In the genomic region with DNA sequence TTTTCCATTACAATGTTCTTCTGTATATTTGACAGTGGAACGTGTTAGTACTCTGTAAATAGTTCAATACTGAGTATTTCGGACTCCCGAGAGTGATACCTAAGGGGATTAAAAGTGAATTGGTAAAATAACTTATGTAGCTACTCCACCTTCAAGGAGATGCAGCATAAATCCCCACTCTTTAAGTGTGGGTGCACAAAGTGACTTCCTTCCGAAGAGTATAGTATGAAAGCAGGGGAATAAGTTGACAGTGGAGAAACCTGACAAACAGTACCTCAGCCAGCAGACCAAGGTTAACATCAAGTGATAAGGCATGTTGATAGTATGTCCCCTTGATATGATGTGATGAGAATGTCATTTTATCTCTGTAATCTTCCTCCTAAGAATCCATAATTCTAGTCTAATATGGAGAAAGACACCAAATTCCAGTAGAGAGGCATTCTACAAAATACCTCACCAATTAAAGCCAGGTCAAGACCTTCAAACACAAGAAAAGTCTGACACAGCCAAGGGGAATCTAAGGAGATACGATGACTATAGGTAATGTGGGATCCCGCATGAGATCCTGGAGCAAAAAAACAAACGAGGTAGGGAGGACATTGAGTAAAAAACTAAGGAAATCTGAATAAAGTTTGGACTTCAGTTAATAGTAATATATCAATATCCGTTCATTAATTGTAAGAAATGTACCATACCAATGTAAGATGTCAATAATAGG, we compare ENCODE assay signal across 22 cellular contexts. TPM values are rescaled to one million over a fixed set of nuclear protein-coding genes. Genes with fewer than 3 reads are reported as not detected.
A peak's percentile ranks its signal among the peaks of the same experiment; 100 is the strongest.
DNase-seq lines count a peak whose midpoint lies in the region; ATAC-seq, FAIRE-seq and TF ChIP-seq lines count a peak whose summit lies in the region.
"Had no signal": no experiment of that assay in that cellular context is flagged by ENCODE, and none has a peak within 500 bp of the region (broad histone marks: within the 10 kb centered on the region; RNA-seq: fewer than 3 reads in every experiment).

No MANE protein-coding gene starts in this region.

- H3K27ac Mint-ChIP-seq in CD4-positive, CD25-positive, alpha-beta regulatory T cell = peak overlapping the region in 2 of 3 donors; percentile 68 to 98

- FAIRE-seq in A549 (lab: Jason Lieb, UNC) = peak; percentile 67
- no peak for FAIRE-seq in GM12878 (lab: Jason Lieb, UNC)
- FAIRE-seq: pancreas had no signal

- ATAC-seq in A549 (no peak), GM12878 (no peak)
- no peak for ATAC-seq in CD4-positive, CD25-positive, alpha-beta regulatory T cell (ENCODE audit: low read depth in 2 of 2)
- ATAC-seq: left ventricle myocardium superior, pancreas had no signal

- CTCF ChIA-PET in A549 (lab: Yijun Ruan, JAX) = no interaction called here
- CTCF ChIA-PET in GM12878 (lab: Yijun Ruan, JAX) = interaction anchor here (0.7 to 7.2 kb wide), 5 partner anchors 20 to 244 kb away, joined by 3 to 70 read pairs (median 4); no protein-coding TSS in a partner anchor

- H3K9me3 ChIP-seq in A549 (peaks cover 7% of the 10 kb centered on the region), GM12878 (replicated peaks; ENCODE audit: control insufficient read depth, insufficient read depth, low read length) (no peaks in the 10 kb centered on the region; the same call in 2 of the 3 replicates), GM23248 (ENCODE audit: low read depth) (no peaks in the 10 kb centered on the region)
- H3K9me3 ChIP-seq in CD4-positive, CD25-positive, alpha-beta regulatory T cell (ENCODE audit: control insufficient read depth in 2 of 2, low read length in 2 of 2) = no peaks in the 10 kb centered on the region
- H3K9me3 ChIP-seq: esophagus squamous epithelium, pancreas had no signal

- H3K9me3 Mint-ChIP-seq in CD4-positive, CD25-positive, alpha-beta regulatory T cell = no peaks in the 10 kb centered on the region

- intact Hi-C loops in GM12878 (cut with micrococcal nuclease; ENCODE audit: unreplicated experiment) = loop anchor here (2.0 kb wide), 1 partner anchor 115 kb away; a partner anchor contains a TSS

- no peaks in the 10 kb centered on the region for H3F3A ChIP-seq in GM23248 (ENCODE audit: insufficient read depth)

- POLR2A ChIA-PET in A549 (lab: Yijun Ruan, JAX) = no interaction called here
- POLR2A ChIA-PET in GM12878 (lab: Charles Lee) = interaction anchor here (0.6 to 8.9 kb wide), 5 partner anchors 14 to 357 kb away, joined by 3 to 81 read pairs (median 3); no protein-coding TSS in a partner anchor

- H3K27me3 ChIP-seq in CD4-positive, CD25-positive, alpha-beta regulatory T cell (ENCODE audit: control insufficient read depth, insufficient read depth, low read length) = no peaks in the 10 kb centered on the region
- H3K27me3 ChIP-seq in GM12878 (replicated peaks in 1 of 2; ENCODE audit: control insufficient read depth in 2 of 2, insufficient read depth in 2 of 2, low read length in 1 of 2) (no peaks in the 10 kb centered on the region), GM23248 (replicated peaks; ENCODE audit: insufficient read depth) (peaks cover 73% of the 10 kb centered on the region)

- H3K4me1 ChIP-seq in A549 = peaks cover 9% of the 10 kb centered on the region; the same call in 2 of the 3 replicates
- peaks cover 61% of the 10 kb centered on the region for H3K4me1 ChIP-seq in CD4-positive, CD25-positive, alpha-beta regulatory T cell (ENCODE audit: control insufficient read depth, insufficient read depth, low read length, poor library complexity, severe bottlenecking)
- peaks cover 43% of the 10 kb centered on the region for H3K4me1 ChIP-seq in GM12878 (ENCODE audit: control insufficient read depth, insufficient read depth, low read length)
- no peaks in the 10 kb centered on the region for H3K4me1 ChIP-seq in GM23248 (ENCODE audit: insufficient read depth)

- H3K36me3 ChIP-seq in CD4-positive, CD25-positive, alpha-beta regulatory T cell (ENCODE audit: control insufficient read depth, insufficient read depth, low read length) = no peaks in the 10 kb centered on the region
- H3K36me3 ChIP-seq in GM12878 (ENCODE audit: control insufficient read depth in 2 of 2, insufficient read depth in 2 of 2, low read length in 1 of 2) (no peaks in the 10 kb centered on the region), GM23248 (ENCODE audit: low read depth) (no peaks in the 10 kb centered on the region)
- H3K36me3 ChIP-seq: esophagus squamous epithelium, pancreas, sigmoid colon, WERI-Rb-1 had no signal

- no peaks in the 10 kb centered on the region for H3K27me3 Mint-ChIP-seq in CD4-positive, CD25-positive, alpha-beta regulatory T cell

- WGBS in A549 (ENCODE audit: missing lambda C conversion rate) = 54% methylated on average over 8 of the region's 8 CpGs
- 9% methylated on average over 8 of the region's 8 CpGs for WGBS in GM12878 (ENCODE audit: insufficient coverage, insufficient replicate concordance, low lambda C conversion rate, missing lambda C conversion rate)
- WGBS in GM23248 (ENCODE audit: low coverage in 1 of 2, low lambda C conversion rate in 2 of 2, missing lambda C conversion rate in 2 of 2), 2 experiments = 60 to 69% methylated on average over 8 of the region's 8 CpGs

- H3K4me1 Mint-ChIP-seq in CD4-positive, CD25-positive, alpha-beta regulatory T cell = peaks cover 31 to 64% (median 52%) of the 10 kb centered on the region in 4 donors

- SMC1A ChIA-PET in GM12878 (lab: Charles Lee; ENCODE audit: uncharacterized antibody, unreplicated experiment) = interaction anchor here (0.5 to 6.9 kb wide), 10 partner anchors 65 to 111 kb away, joined by 3 to 50 read pairs (median 4); no protein-coding TSS in a partner anchor

- TF ChIP-seq EP300 in A549 (IDR thresholded peaks at IDR 0.05) (no peak), GM12878 (IDR thresholded peaks at IDR 0.05; ENCODE audit: borderline replicate concordance in 1 of 2, control insufficient read depth in 1 of 2, low read depth in 2 of 2, low read length in 2 of 2) (no peak)

- H4K20me1 ChIP-seq in GM12878 (ENCODE audit: control insufficient read depth, insufficient read depth) = no peaks in the 10 kb centered on the region
- no peaks in the 10 kb centered on the region for H4K20me1 ChIP-seq in GM23248 (ENCODE audit: insufficient read depth)

- TF ChIP-seq RAD21 in A549 (conservative IDR thresholded peaks at IDR 0.05 in 1 of 2, IDR thresholded peaks at IDR 0.05 in 1 of 2) (no peak), GM12878 (IDR thresholded peaks at IDR 0.05; ENCODE audit: insufficient read depth, low read depth, low read length) (no peak)

- H3K9me2 ChIP-seq in GM23248 (ENCODE audit: insufficient read depth) = no peaks in the 10 kb centered on the region

- no peaks in the 10 kb centered on the region for H3K36me3 Mint-ChIP-seq in CD4-positive, CD25-positive, alpha-beta regulatory T cell

- no peak for TF ChIP-seq POLR2A in A549 (IDR thresholded peaks at IDR 0.05; ENCODE audit: low read length)
- TF ChIP-seq POLR2A in GM12878 (IDR thresholded peaks at IDR 0.05; ENCODE audit: low read depth, low read length) = no peak

- H2AFZ ChIP-seq in GM12878 (ENCODE audit: control insufficient read depth, low read depth, low read length) (no peak overlapping the region), GM23248 (no peak overlapping the region)

- TF ChIP-seq CTCF in A549 (IDR thresholded peaks at IDR 0.05) (no peak), GM12878 (IDR thresholded peaks at IDR 0.05 in 2 of 3, conservative IDR thresholded peaks at IDR 0.05 in 1 of 3; ENCODE audit: control insufficient read depth in 2 of 3, extremely low read depth in 1 of 3, insufficient read depth in 1 of 3, low read depth in 3 of 3, low read length in 3 of 3) (no peak)

- H3K79me2 ChIP-seq in GM12878 (ENCODE audit: control insufficient read depth, insufficient read depth, low read length) = peaks cover 46% of the 10 kb centered on the region
- H3K79me2 ChIP-seq in GM23248 (ENCODE audit: insufficient read depth) = no peaks in the 10 kb centered on the region

- H3K4me2 ChIP-seq in A549 = no peak overlapping the region
- peak overlapping the region; percentile 98 for H3K4me2 ChIP-seq in GM12878 (ENCODE audit: control insufficient read depth, insufficient read depth)
- no peak overlapping the region for H3K4me2 ChIP-seq in GM23248 (ENCODE audit: unreplicated experiment)

- no peak overlapping the region for H3K27ac ChIP-seq in A549
- H3K27ac ChIP-seq in CD4-positive, CD25-positive, alpha-beta regulatory T cell (ENCODE audit: insufficient read depth, low read length, poor library complexity, severe bottlenecking) = peak overlapping the region; percentile 88
- H3K27ac ChIP-seq in GM12878 (ENCODE audit: control insufficient read depth, insufficient read depth) = peak overlapping the region; percentile 100
- H3K27ac ChIP-seq in GM23248 = no peak overlapping the region
- H3K27ac ChIP-seq: dorsolateral prefrontal cortex, esophagus squamous epithelium, pancreas, sigmoid colon, WERI-Rb-1 had no signal

- DNase-seq in A549 (ENCODE audit: low read depth in 1 of 2, low spot score in 1 of 2) (no peak), NAMALWA (ENCODE audit: low spot score) (peak; percentile 25), GM12878 (ENCODE audit: low read depth, low spot score) (no peak), MV-4-11 (lab: John Stamatoyannopoulos, UW) (no peak), NCI-H2029 (lab: John Stamatoyannopoulos, UW) (no peak), GM23248 (no peak)
- DNase-seq in CD4-positive, CD25-positive, alpha-beta regulatory T cell = no peak
- DNase-seq: activated CD8-positive, alpha-beta memory T cell treated with anti-CD3 and anti-CD28 coated beads, Interleukin-2, amount 50 U/mL, for 48 hours; dorsolateral prefrontal cortex; esophagus squamous epithelium; Kasumi-1; left ventricle myocardium superior; NCI-H2171; NCI-H774; pancreas; sigmoid colon; SW 1271; WERI-Rb-1 had no signal

- RAD21 ChIA-PET in GM12878 (lab: Charles Lee; ENCODE audit: unreplicated experiment) = interaction anchor here (0.7 to 8.4 kb wide), 8 partner anchors 14 to 110 kb away, joined by 3 to 49 read pairs (median 4); no protein-coding TSS in a partner anchor

- H3K4me3 ChIP-seq in A549 (no peak overlapping the region), GM12878 (peak overlapping the region; percentile 78), GM23248 (no peak overlapping the region)
- peak overlapping the region; percentile 76 for H3K4me3 ChIP-seq in CD4-positive, CD25-positive, alpha-beta regulatory T cell (ENCODE audit: low read depth, low read length)
- H3K4me3 ChIP-seq: dorsolateral prefrontal cortex, esophagus squamous epithelium, pancreas, sigmoid colon had no signal

- in situ Hi-C loops in GM12878 (cut with MboI) = no loop called here
- in situ Hi-C loops in GM23248 (cut with MboI) = no loop called here

- H3K9ac ChIP-seq in GM12878 (ENCODE audit: control insufficient read depth, insufficient read depth, low read length) (peak overlapping the region; percentile 50; the same call in 1 of the 2 replicates), GM23248 (no peak overlapping the region)

- no TSS peak for BruUV-seq in GM12878 (replicated peaks; lab: Mats Ljungman, UMichigan)

- H3K4me3 Mint-ChIP-seq in CD4-positive, CD25-positive, alpha-beta regulatory T cell = peak overlapping the region; percentile 41 to 97 (median 66)

RNA-seq across cellular contexts. Expression of a gene that starts 1.8 kb away (rescaled TPM):
- polyA plus RNA-seq in A549 (2011; rRNA removed) = not detected in 2 replicates
- not detected in 2 replicates for polyA plus RNA-seq in A549 (2012; cell fraction: cytosol; rRNA removed)
- not detected in 2 replicates for polyA plus RNA-seq in A549 (2012; cell fraction: nucleus; rRNA removed)
- not detected in 3 replicates for polyA plus RNA-seq in A549 (2017; fragmentation: RNase III; extraction: RNeasy Plus Mini Kit Qiagen cat#74134 plus additional on column Dnase treatment)
- not detected in 2 replicates for polyA minus RNA-seq in A549 (2011; rRNA and poly(A)+ RNA removed)
- not detected for total RNA-seq in CD4-positive, CD25-positive, alpha-beta regulatory T cell
- polyA plus RNA-seq in CD4-positive, CD25-positive, alpha-beta regulatory T cell = not detected
- total RNA-seq in GM12878 (2013; cell fraction: nucleolus; rRNA removed) = 0.50 and 0.56 TPM in 2 replicates
- 0.34 and 0.49 TPM in 2 replicates for total RNA-seq in GM12878 (2014; rRNA removed)
- 0.45 and 0.46 TPM in 2 replicates for total RNA-seq in GM12878 (2014; rRNA removed; fragmentation: Illumina TruSeq; extraction: Trizol)
- 0.67 and 0.77 TPM in 2 replicates for total RNA-seq in GM12878 (2021)
- 0.31 TPM for polyA plus RNA-seq in GM12878 (2011; ENCODE audit: low read depth)
- 0.39 and 0.73 TPM in 2 replicates for polyA plus RNA-seq in GM12878 (2011; rRNA removed)
- polyA plus RNA-seq in GM12878 (2011; cell fraction: cytosol; rRNA removed) = 0.12 and 0.15 TPM in 2 replicates
- polyA plus RNA-seq in GM12878 (2011; cell fraction: nucleus; rRNA removed) = 0.42 and 0.82 TPM in 2 replicates
- 0.56 and 0.64 TPM in 2 replicates for polyA plus RNA-seq in GM12878 (2012)
- polyA plus RNA-seq in GM12878 (2014; fragmentation: Illumina TruSeq; extraction: Trizol) = 0.66 and 1.0 TPM in 2 replicates
- 1 to 10 TPM in 1 of 2 experiments, under 1 TPM in 1; 0.62 to 1.0 TPM for polyA plus RNA-seq in GM12878 (2014; fragmentation: Nextera tagmentation; extraction: Ambion mirVana)
- polyA plus RNA-seq in GM12878 (2014; rRNA removed) = 0.33 and 0.36 TPM in 2 replicates
- under 1 TPM; 0.53 to 0.98 TPM for polyA plus RNA-seq in GM12878 (2016; fragmentation: Nextera tagmentation; extraction: Ambion mirVana)
- polyA minus RNA-seq in GM12878 (2011; rRNA and poly(A)+ RNA removed) = 0.36 and 0.51 TPM in 2 replicates
- 0.42 TPM in 1 of 2 replicates, not detected in the other for polyA minus RNA-seq in GM12878 (2011; cell fraction: cytosol; rRNA and poly(A)+ RNA removed)
- 0.29 TPM in 1 of 2 replicates, not detected in the other for polyA minus RNA-seq in GM12878 (2011; cell fraction: nucleus; rRNA and poly(A)+ RNA removed)
- total RNA-seq in GM23248 (2014; rRNA removed; shearing (Covaris generic)) = not detected in 2 replicates
- not detected in 2 replicates for polyA plus RNA-seq in GM23248 (2016; fragmentation: Nextera tagmentation; extraction: Ambion mirVana)
- total RNA-seq: dorsolateral prefrontal cortex, esophagus squamous epithelium, glomerular endothelial cell, left ventricle myocardium superior, pancreas, RPMI7951, sigmoid colon, temporal lobe had no signal
- polyA plus RNA-seq: adipose tissue, pancreas had no signal

RNA-seq across cellular contexts. Expression of a gene that starts 2.1 kb away (rescaled TPM):
- polyA plus RNA-seq in A549 (2011; rRNA removed) (not detected in 2 replicates), A549 (2017; fragmentation: RNase III; extraction: RNeasy Plus Mini Kit Qiagen cat#74134 plus additional on column Dnase treatment) (not detected in 3 replicates), GM12878 (2011; rRNA removed) (36.7 and 53.2 TPM in 2 replicates), GM12878 (2014; fragmentation: Illumina TruSeq; extraction: Trizol) (50.8 and 53.0 TPM in 2 replicates), GM12878 (2014; fragmentation: Nextera tagmentation; extraction: Ambion mirVana) (10 to 100 TPM in 1 of 2 experiments, 1 to 10 TPM in 1; 5.5 to 14.0 TPM), GM12878 (2014; rRNA removed) (31.9 and 33.6 TPM in 2 replicates), GM12878 (2016; fragmentation: Nextera tagmentation; extraction: Ambion mirVana) (10 to 100 TPM; 39.3 to 42.3 TPM), GM23248 (2016; fragmentation: Nextera tagmentation; extraction: Ambion mirVana) (0.09 and 0.11 TPM in 2 replicates)
- polyA plus RNA-seq in A549 (2012; cell fraction: cytosol; rRNA removed) = not detected in 2 replicates
- polyA plus RNA-seq in A549 (2012; cell fraction: nucleus; rRNA removed) = not detected in 2 replicates
- under 0.01 TPM in 1 of 2 replicates, not detected in the other for polyA minus RNA-seq in A549 (2011; rRNA and poly(A)+ RNA removed)
- total RNA-seq in CD4-positive, CD25-positive, alpha-beta regulatory T cell = 146 TPM
- polyA plus RNA-seq in CD4-positive, CD25-positive, alpha-beta regulatory T cell = 10 to 100 TPM; 30.4 to 40.6 (median 34.1) TPM
- total RNA-seq in GM12878 (2013; cell fraction: nucleolus; rRNA removed) = 78.7 and 87.0 TPM in 2 replicates
- total RNA-seq in GM12878 (2014; rRNA removed) (61.4 and 63.0 TPM in 2 replicates), GM12878 (2014; rRNA removed; fragmentation: Illumina TruSeq; extraction: Trizol) (64.1 and 66.0 TPM in 2 replicates), GM12878 (2021) (96.4 and 98.2 TPM in 2 replicates)
- 33.1 TPM for polyA plus RNA-seq in GM12878 (2011; ENCODE audit: low read depth)
- 51.1 and 53.4 TPM in 2 replicates for polyA plus RNA-seq in GM12878 (2011; cell fraction: cytosol; rRNA removed)
- polyA plus RNA-seq in GM12878 (2011; cell fraction: nucleus; rRNA removed) = 26.0 and 32.5 TPM in 2 replicates
- 41.2 and 43.3 TPM in 2 replicates for polyA plus RNA-seq in GM12878 (2012)
- polyA minus RNA-seq in GM12878 (2011; rRNA and poly(A)+ RNA removed) = 166 and 185 TPM in 2 replicates
- 70.3 and 71.5 TPM in 2 replicates for polyA minus RNA-seq in GM12878 (2011; cell fraction: cytosol; rRNA and poly(A)+ RNA removed)
- 20.2 and 40.0 TPM in 2 replicates for polyA minus RNA-seq in GM12878 (2011; cell fraction: nucleus; rRNA and poly(A)+ RNA removed)
- not detected in 2 replicates for total RNA-seq in GM23248 (2014; rRNA removed; shearing (Covaris generic))
- total RNA-seq: glomerular endothelial cell, RPMI7951 had no signal

RNA-seq across cellular contexts. Expression of a gene that starts 52.3 kb away (rescaled TPM):
- polyA plus RNA-seq in A549 (2011; rRNA removed) (7.7 and 9.4 TPM in 2 replicates), A549 (2017; fragmentation: RNase III; extraction: RNeasy Plus Mini Kit Qiagen cat#74134 plus additional on column Dnase treatment) (4.9 to 6.8 TPM (median 6.4 TPM) in 3 replicates), GM12878 (2011; rRNA removed) (13.0 and 13.1 TPM in 2 replicates), GM12878 (2014; fragmentation: Illumina TruSeq; extraction: Trizol) (7.2 and 11.7 TPM in 2 replicates), GM12878 (2014; fragmentation: Nextera tagmentation; extraction: Ambion mirVana) (1 to 10 TPM in 1 of 2 experiments, under 1 TPM in 1; 0.84 to 2.2 TPM), GM12878 (2014; rRNA removed) (7.3 and 7.4 TPM in 2 replicates), GM12878 (2016; fragmentation: Nextera tagmentation; extraction: Ambion mirVana) (1 to 10 TPM; 1.9 to 2.3 TPM), GM23248 (2016; fragmentation: Nextera tagmentation; extraction: Ambion mirVana) (1.8 TPM in 2 replicates)
- 1.8 and 2.0 TPM in 2 replicates for polyA plus RNA-seq in A549 (2012; cell fraction: cytosol; rRNA removed)
- 11.7 and 22.0 TPM in 2 replicates for polyA plus RNA-seq in A549 (2012; cell fraction: nucleus; rRNA removed)
- 3.8 and 5.5 TPM in 2 replicates for polyA minus RNA-seq in A549 (2011; rRNA and poly(A)+ RNA removed)
- 38.0 TPM for total RNA-seq in CD4-positive, CD25-positive, alpha-beta regulatory T cell
- 1 to 10 TPM in 2 of 4 donors, under 1 TPM in 2; 0.69 to 1.8 (median 1.0) TPM for polyA plus RNA-seq in CD4-positive, CD25-positive, alpha-beta regulatory T cell
- total RNA-seq in GM12878 (2013; cell fraction: nucleolus; rRNA removed) = 87.9 and 98.3 TPM in 2 replicates
- total RNA-seq in GM12878 (2014; rRNA removed) (3.2 and 3.6 TPM in 2 replicates), GM12878 (2014; rRNA removed; fragmentation: Illumina TruSeq; extraction: Trizol) (6.0 and 6.7 TPM in 2 replicates), GM12878 (2021) (5.7 and 6.3 TPM in 2 replicates)
- 10.7 TPM for polyA plus RNA-seq in GM12878 (2011; ENCODE audit: low read depth)
- polyA plus RNA-seq in GM12878 (2011; cell fraction: cytosol; rRNA removed) = 4.3 and 4.9 TPM in 2 replicates
- 53.1 and 61.3 TPM in 2 replicates for polyA plus RNA-seq in GM12878 (2011; cell fraction: nucleus; rRNA removed)
- polyA plus RNA-seq in GM12878 (2012) = 13.3 and 16.4 TPM in 2 replicates
- polyA minus RNA-seq in GM12878 (2011; rRNA and poly(A)+ RNA removed) = 9.1 and 9.3 TPM in 2 replicates
- 1.5 and 1.6 TPM in 2 replicates for polyA minus RNA-seq in GM12878 (2011; cell fraction: cytosol; rRNA and poly(A)+ RNA removed)
- 9.9 and 12.6 TPM in 2 replicates for polyA minus RNA-seq in GM12878 (2011; cell fraction: nucleus; rRNA and poly(A)+ RNA removed)
- 2.1 and 2.5 TPM in 2 replicates for total RNA-seq in GM23248 (2014; rRNA removed; shearing (Covaris generic))

Comparison
In these comparisons a context has a peak if more than half of its experiments do, and no peak if none do; other contexts are left out.
1. H3K27ac ChIP-seq: peak in CD4-positive, CD25-positive, alpha-beta regulatory T cell (single experiment) and GM12878 (single experiment); none in A549 (0 of 2) and GM23248 (single experiment).
2. H3K4me3 ChIP-seq: peak in CD4-positive, CD25-positive, alpha-beta regulatory T cell (single experiment) and GM12878 (single experiment); none in A549 (single experiment) and GM23248 (single experiment).